Comparison of ENCODE assay signal across 8 cellular contexts in genomic region chr14:103292426-103293374, GRCh38. TPM values are rescaled to one million over a fixed set of nuclear protein-coding genes. Genes with fewer than 3 reads are reported as not detected.
DNase-seq lines count a peak whose midpoint lies in the region; ATAC-seq and FAIRE-seq lines count a peak whose summit lies in the region.

No MANE protein-coding gene starts in this region.

- peaks cover 46% of the 10 kb centered on the region for H3K27me3 Mint-ChIP-seq in activated naive CD4-positive, alpha-beta T cell treated with anti-CD3 and anti-CD28 coated beads, Interleukin-2, amount 10 ng/mL, durations not matched to agents 7 days and 5 days

- FAIRE-seq in urothelium cell line (lab: Jason Lieb, UNC) = no peak

- no peak overlapping the region for H3K27ac Mint-ChIP-seq in activated naive CD4-positive, alpha-beta T cell treated with anti-CD3 and anti-CD28 coated beads, Interleukin-2, amount 10 ng/mL, durations not matched to agents 7 days and 5 days

- DNase-seq in AG08395 (ENCODE audit: low spot score) (peak; percentile 85), KG1 (lab: John Stamatoyannopoulos, UW) (peak; percentile 50), SK-N-DZ (ENCODE audit: low spot score) (peak; percentile 37), Right ventricle myocardium inferior (ENCODE audit: missing footprints) (peak; percentile 77), posterior vena cava (ENCODE audit: low spot score) (peak; percentile 93), urothelium cell line (ENCODE audit: low spot score) (peak; percentile 71)
- DNase-seq in activated naive CD4-positive, alpha-beta T cell treated with anti-CD3 and anti-CD28 coated beads, Interleukin-2, amount 10 ng/mL, durations not matched to agents 7 days and 5 days = peak; percentile 81

- CTCF ChIA-PET in activated naive CD4-positive, alpha-beta T cell treated with anti-CD3 and anti-CD28 coated beads, Interleukin-2, amount 10 ng/mL, durations not matched to agents 7 days and 5 days (lab: Charles Lee) = interaction anchor here (0.7 to 4.7 kb wide), 4 partner anchors 60 to 241 kb away, joined by 3 to 48 read pairs (median 5); no protein-coding TSS in a partner anchor

- no peaks in the 10 kb centered on the region for H3K4me1 Mint-ChIP-seq in activated naive CD4-positive, alpha-beta T cell treated with anti-CD3 and anti-CD28 coated beads, Interleukin-2, amount 10 ng/mL, durations not matched to agents 7 days and 5 days

- intact Hi-C loops in Right ventricle myocardium inferior (cut with DNase I) (loop anchor here (1.0 to 2.0 kb wide), 3 partner anchors 103 to 218 kb away; no protein-coding TSS in a partner anchor), posterior vena cava (cut with DNase I) (loop anchor here (2.0 to 5.0 kb wide), 4 partner anchors 105 to 215 kb away; no protein-coding TSS in a partner anchor)

- H3K36me3 Mint-ChIP-seq in activated naive CD4-positive, alpha-beta T cell treated with anti-CD3 and anti-CD28 coated beads, Interleukin-2, amount 10 ng/mL, durations not matched to agents 7 days and 5 days = no peaks in the 10 kb centered on the region

- no peaks in the 10 kb centered on the region for H3K9me3 Mint-ChIP-seq in activated naive CD4-positive, alpha-beta T cell treated with anti-CD3 and anti-CD28 coated beads, Interleukin-2, amount 10 ng/mL, durations not matched to agents 7 days and 5 days

- H3K4me3 Mint-ChIP-seq in activated naive CD4-positive, alpha-beta T cell treated with anti-CD3 and anti-CD28 coated beads, Interleukin-2, amount 10 ng/mL, durations not matched to agents 7 days and 5 days = no peak overlapping the region

- peak; percentile 43 for ATAC-seq in GM18520 (IDR thresholded peaks at IDR 0.05; ENCODE audit: unreplicated experiment)
- ATAC-seq in Right ventricle myocardium inferior = peak; percentile 89

RNA-seq across cellular contexts. Expression of gene EIF5, which starts 41.3 kb away (rescaled TPM):
- 70.0 and 80.3 TPM in 2 replicates for polyA plus RNA-seq in SK-N-DZ (2014; cell fraction: cytosol; rRNA removed)
- polyA plus RNA-seq in SK-N-DZ (2014; cell fraction: nucleus; rRNA removed) = 54.4 and 60.3 TPM in 2 replicates
- 252 TPM for total RNA-seq in Right ventricle myocardium inferior
- total RNA-seq in posterior vena cava = 100 to 1,000 TPM; 191 to 232 TPM

Comparison
In these comparisons a context has a peak if more than half of its experiments do, and no peak if none do; other contexts are left out.
1. Peak in every context shown above with its lines: DNase-seq and ATAC-seq.
2. DNase-seq: peak in every context shown above with its lines; median percentile 93 in posterior vena cava; 85 in AG08395; 81 in activated naive CD4-positive, alpha-beta T cell treated with anti-CD3 and anti-CD28 coated beads, Interleukin-2, amount 10 ng/mL, durations not matched to agents 7 days and 5 days; 77 in Right ventricle myocardium inferior; 71 in urothelium cell line; 50 in KG1; 37 in SK-N-DZ.